In the genomic region with DNA sequence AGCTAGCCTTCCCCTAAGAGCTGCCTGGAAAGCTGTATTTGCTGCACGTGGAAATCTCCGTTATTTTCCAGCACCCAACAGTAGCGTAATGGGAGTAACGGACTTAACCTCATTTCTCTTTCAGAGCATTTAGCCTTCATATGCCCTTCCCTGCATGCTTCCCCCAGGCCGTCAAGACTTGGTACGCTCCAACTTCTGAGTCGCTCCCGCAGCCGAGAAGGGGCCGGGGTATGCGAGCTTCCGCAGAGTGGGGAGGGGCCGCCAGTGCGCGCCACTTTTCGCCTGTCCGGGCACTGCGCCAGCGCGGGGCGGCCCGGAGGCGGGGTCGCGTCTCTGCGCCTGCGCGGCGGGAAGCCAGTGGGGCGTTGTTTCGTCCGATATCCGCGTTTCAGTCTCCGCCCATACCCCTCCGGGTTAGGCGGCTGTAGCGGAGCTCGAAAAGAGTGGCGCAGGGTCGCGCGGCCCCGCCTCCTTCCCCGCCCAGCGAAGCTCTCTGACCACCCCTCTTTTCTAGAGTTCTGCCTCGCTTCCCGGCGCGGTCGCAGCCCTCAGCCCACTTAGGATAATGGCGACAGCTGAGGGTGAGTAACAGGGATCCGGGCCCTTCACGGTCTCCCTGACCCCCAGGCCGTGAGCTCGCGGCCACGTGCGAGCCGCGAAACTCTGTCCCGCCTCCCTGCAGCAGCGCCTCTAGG, we compare ENCODE assay signal across 8 cellular contexts. TPM values are rescaled to one million over a fixed set of nuclear protein-coding genes. Genes with fewer than 3 reads are reported as not detected.
DNase-seq lines count a peak whose midpoint lies in the region; ATAC-seq and TF ChIP-seq lines count a peak whose summit lies in the region.

A gene with protein sequence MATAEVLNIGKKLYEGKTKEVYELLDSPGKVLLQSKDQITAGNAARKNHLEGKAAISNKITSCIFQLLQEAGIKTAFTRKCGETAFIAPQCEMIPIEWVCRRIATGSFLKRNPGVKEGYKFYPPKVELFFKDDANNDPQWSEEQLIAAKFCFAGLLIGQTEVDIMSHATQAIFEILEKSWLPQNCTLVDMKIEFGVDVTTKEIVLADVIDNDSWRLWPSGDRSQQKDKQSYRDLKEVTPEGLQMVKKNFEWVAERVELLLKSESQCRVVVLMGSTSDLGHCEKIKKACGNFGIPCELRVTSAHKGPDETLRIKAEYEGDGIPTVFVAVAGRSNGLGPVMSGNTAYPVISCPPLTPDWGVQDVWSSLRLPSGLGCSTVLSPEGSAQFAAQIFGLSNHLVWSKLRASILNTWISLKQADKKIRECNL (plus strand): TSS at position 513 of the 695 bp plus-strand sequence. CDS start 53 bp downstream, at position 566.

- H3K4me3 ChIP-seq in left ventricle myocardium inferior (peak within 1 kb of the TSS; percentile 86), prostate gland (peak within 1 kb of the TSS; percentile 65 to 66), urinary bladder (ENCODE audit: low read depth, low read length) (peak within 1 kb of the TSS; percentile 62)

- no peaks in the 10 kb centered on the region for H3K27me3 ChIP-seq in left ventricle myocardium inferior (ENCODE audit: low read depth)
- no peaks in the 10 kb centered on the region for H3K27me3 ChIP-seq in prostate gland (replicated peaks; ENCODE audit: insufficient read depth)

- 1% methylated on average over 58 of the region's 63 CpGs for WGBS in prostate gland
- WGBS in urinary bladder, result under 1% methylated on average over 63 of the region's 63 CpGs

- no peaks in the 10 kb centered on the region for H3K36me3 ChIP-seq in left ventricle myocardium inferior
- no peaks in the 10 kb centered on the region for H3K36me3 ChIP-seq in prostate gland
- H3K36me3 ChIP-seq in urinary bladder (ENCODE audit: insufficient read depth), result no peaks in the 10 kb centered on the region

- TF ChIP-seq CTCF in GM13976 (IDR thresholded peaks at IDR 0.05; ENCODE audit: borderline replicate concordance, control extremely low read depth, extremely low read depth, insufficient read depth, missing control alignments), result no peak
- no peak for TF ChIP-seq CTCF in left ventricle myocardium inferior (IDR thresholded peaks at IDR 0.05; ENCODE audit: borderline replicate concordance)
- no peak for TF ChIP-seq CTCF in prostate gland (IDR thresholded peaks at IDR 0.05)

- peak; percentile 93 for DNase-seq in GM13976 (ENCODE audit: low spot score)
- DNase-seq in NCI-H146 treated with DMSO at 0.1 percent for 48 hours (lab: John Stamatoyannopoulos, UW; ENCODE audit: unreplicated experiment), result peak; percentile 97
- peak; percentile 72 for DNase-seq in amniotic stem cell (lab: John Stamatoyannopoulos, UW)
- DNase-seq in left ventricle myocardium inferior, result peak; percentile 93
- DNase-seq in prostate gland (ENCODE audit: low spot score), result peak; percentile 91

- ATAC-seq in HG02870 (IDR thresholded peaks at IDR 0.05; ENCODE audit: unreplicated experiment), result peak; percentile 64

- intact Hi-C loops in T-helper 1 cell treated with Interleukin-12 subunit alpha and Interleukin-12 subunit beta and Interleukin-4 antibody, amounts not matched to agents 30 ng/mL and 1 ng/mL, for 36 hours (cut with micrococcal nuclease), result loop anchor here (1.0 to 2.0 kb wide), 12 partner anchors 31 to 1041 kb away; partner anchors contain the start of genes AASDH, CEP135, CLOCK and EXOC1
- intact Hi-C loops in left ventricle myocardium inferior (cut with micrococcal nuclease) (no loop called here), prostate gland (cut with DNase I) (loop anchor here (10.0 kb wide), 1 partner anchor 109 kb away; no protein-coding TSS in a partner anchor)

- in situ Hi-C loops in GM13976 (cut with MboI; ENCODE audit: low sequenced_read_pairs, unreplicated experiment), result no loop called here

- H3K27ac ChIP-seq in left ventricle myocardium inferior (replicated peaks) (peak within 1 kb of the TSS; percentile 99), prostate gland (peak within 1 kb of the TSS; percentile 91 to 95), urinary bladder (ENCODE audit: low read depth) (peak within 1 kb of the TSS; percentile 82)

- H3K9me3 ChIP-seq in left ventricle myocardium inferior (replicated peaks) (no peaks in the 10 kb centered on the region), prostate gland (no peaks in the 10 kb centered on the region)

- TF ChIP-seq POLR2A in prostate gland (IDR thresholded peaks at IDR 0.05), result peak; percentile 41

- H3K4me1 ChIP-seq in left ventricle myocardium inferior (peaks cover 30% of the 10 kb centered on the region), prostate gland (replicated peaks) (no peaks in the 10 kb centered on the region), urinary bladder (ENCODE audit: insufficient read depth) (no peaks in the 10 kb centered on the region)

RNA-seq across cellular contexts. Expression of the gene that starts here (rescaled TPM):
- 120 and 121 TPM in 2 replicates for total RNA-seq in T-helper 1 cell treated with Interleukin-12 subunit alpha and Interleukin-12 subunit beta and Interleukin-4 antibody, amounts not matched to agents 30 ng/mL and 1 ng/mL, for 36 hours
- total RNA-seq in left ventricle myocardium inferior (26.6 TPM), prostate gland (10 to 100 TPM; 33.2 to 43.3 TPM), urinary bladder (25.7 TPM)
- polyA plus RNA-seq in urinary bladder, result 41.8 TPM

Comparison
In these comparisons a context has a peak if more than half of its experiments do, and no peak if none do; other contexts are left out.
1. Peak in every context shown above with its lines: DNase-seq, ATAC-seq, H3K4me3 ChIP-seq and H3K27ac ChIP-seq.